ENCODE assay signal across 1 cellular context in the genomic region with DNA sequence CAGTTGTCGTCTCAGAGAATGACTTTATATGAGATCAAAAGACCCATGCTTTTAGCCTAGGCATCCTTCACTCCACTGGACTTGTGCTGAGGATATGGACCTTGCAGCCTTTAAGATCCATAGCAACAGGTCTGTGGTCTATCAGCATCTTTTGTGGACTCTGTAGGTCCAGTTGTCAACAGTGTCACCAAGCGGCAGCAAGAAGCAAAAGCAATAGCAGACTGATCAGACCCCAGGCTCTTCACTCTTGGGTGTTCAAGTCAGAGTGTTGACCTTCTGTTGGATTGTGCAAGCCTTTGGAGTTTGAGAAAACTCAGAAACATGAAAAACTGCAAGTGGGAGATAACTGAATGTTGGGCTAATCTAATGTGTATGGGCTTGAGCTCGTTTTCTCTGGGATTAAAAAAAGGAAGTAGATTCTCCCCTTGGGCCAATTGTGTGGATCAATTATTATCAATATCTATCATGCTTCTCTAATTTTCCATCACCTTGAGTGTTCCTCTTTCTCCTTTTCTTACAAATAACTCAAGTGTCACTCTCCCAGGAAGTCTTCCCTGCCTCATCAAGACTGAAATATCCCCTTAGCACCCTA.
TF ChIP-seq lines count a peak whose summit lies in the region.

No MANE protein-coding gene starts in this region.

TF ChIP-seq in IMR-90, 13 proteins besides CTCF, POLR2A, EP300 and RAD21:
- TF ChIP-seq RCOR1 (IDR thresholded peaks at IDR 0.05; ENCODE audit: insufficient replicate concordance, low read length) (no peak), CEBPB (IDR thresholded peaks at IDR 0.05; ENCODE audit: low read depth, low read length) (no peak), NFE2L2 (IDR thresholded peaks at IDR 0.05; ENCODE audit: low read depth, low read length) (no peak), CHD1 (IDR thresholded peaks at IDR 0.05; ENCODE audit: low read depth, low read length) (no peak), MXI1 (IDR thresholded peaks at IDR 0.05; ENCODE audit: borderline replicate concordance, low read depth, low read length) (no peak), BHLHE40 (IDR thresholded peaks at IDR 0.05; ENCODE audit: low read depth, low read length) (no peak), MAFK (IDR thresholded peaks at IDR 0.05; ENCODE audit: low read depth, low read length) (no peak), SMC3 (IDR thresholded peaks at IDR 0.05; ENCODE audit: low read depth, low read length) (no peak)
- TF ChIP-seq, protein P1, sequence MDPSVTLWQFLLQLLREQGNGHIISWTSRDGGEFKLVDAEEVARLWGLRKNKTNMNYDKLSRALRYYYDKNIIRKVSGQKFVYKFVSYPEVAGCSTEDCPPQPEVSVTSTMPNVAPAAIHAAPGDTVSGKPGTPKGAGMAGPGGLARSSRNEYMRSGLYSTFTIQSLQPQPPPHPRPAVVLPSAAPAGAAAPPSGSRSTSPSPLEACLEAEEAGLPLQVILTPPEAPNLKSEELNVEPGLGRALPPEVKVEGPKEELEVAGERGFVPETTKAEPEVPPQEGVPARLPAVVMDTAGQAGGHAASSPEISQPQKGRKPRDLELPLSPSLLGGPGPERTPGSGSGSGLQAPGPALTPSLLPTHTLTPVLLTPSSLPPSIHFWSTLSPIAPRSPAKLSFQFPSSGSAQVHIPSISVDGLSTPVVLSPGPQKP (IDR thresholded peaks at IDR 0.05; ENCODE audit: borderline replicate concordance, low read depth, low read length) = no peak
- TF ChIP-seq, protein P2, sequence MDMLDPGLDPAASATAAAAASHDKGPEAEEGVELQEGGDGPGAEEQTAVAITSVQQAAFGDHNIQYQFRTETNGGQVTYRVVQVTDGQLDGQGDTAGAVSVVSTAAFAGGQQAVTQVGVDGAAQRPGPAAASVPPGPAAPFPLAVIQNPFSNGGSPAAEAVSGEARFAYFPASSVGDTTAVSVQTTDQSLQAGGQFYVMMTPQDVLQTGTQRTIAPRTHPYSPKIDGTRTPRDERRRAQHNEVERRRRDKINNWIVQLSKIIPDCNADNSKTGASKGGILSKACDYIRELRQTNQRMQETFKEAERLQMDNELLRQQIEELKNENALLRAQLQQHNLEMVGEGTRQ (IDR thresholded peaks at IDR 0.05; ENCODE audit: low read depth, low read length) = no peak
